ENCODE assay signal across 27 cellular contexts in the genomic region with DNA sequence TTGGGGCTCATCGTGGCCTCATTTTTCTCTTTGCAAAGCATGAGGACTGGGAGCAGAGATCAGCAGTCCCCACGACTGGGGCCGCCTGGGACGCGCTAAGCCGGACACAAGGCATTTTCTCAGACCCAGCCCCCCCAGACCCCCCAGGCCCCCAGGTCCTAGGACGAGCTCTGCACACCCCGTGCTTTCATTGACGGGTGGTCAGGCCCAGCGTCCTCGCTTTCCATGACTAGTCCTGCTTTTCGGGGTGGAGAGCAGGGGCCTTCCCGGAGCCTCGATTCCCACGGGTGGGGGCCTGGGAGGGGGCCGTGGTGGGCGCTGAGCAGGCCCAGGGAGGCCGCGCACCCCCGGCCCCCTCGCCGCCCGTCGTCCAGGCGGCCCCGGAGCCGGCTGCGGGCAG. TPM values are rescaled to one million over a fixed set of nuclear protein-coding genes. Genes with fewer than 3 reads are reported as not detected.
DNase-seq lines count a peak whose midpoint lies in the region; ATAC-seq, FAIRE-seq and TF ChIP-seq lines count a peak whose summit lies in the region.
"Had no signal": no experiment of that assay in that cellular context is flagged by ENCODE, and none has a peak within 500 bp of the region (broad histone marks: within the 10 kb centered on the region; RNA-seq: fewer than 3 reads in every experiment).

No MANE protein-coding gene starts in this region.

- H3K79me1 ChIP-seq in neuronal stem cell (ENCODE audit: low read depth, low read length), result no peaks in the 10 kb centered on the region

- H4K8ac ChIP-seq in neuronal stem cell (ENCODE audit: low read depth, low read length), result no peak overlapping the region

- H3K4me2 ChIP-seq in HepG2 (ENCODE audit: low read depth, low read length), result peak overlapping the region; percentile 85
- H3K4me2 ChIP-seq in neuronal stem cell (ENCODE audit: insufficient read depth, low read length, poor library complexity, severe bottlenecking), result no peak overlapping the region

- no peak overlapping the region for H4K91ac ChIP-seq in neuronal stem cell (ENCODE audit: low read depth, low read length, poor library complexity)

- POLR2A ChIA-PET in HepG2 (lab: Yijun Ruan, JAX), result interaction anchor here (0.9 to 1.0 kb wide), 3 partner anchors 9 to 174 kb away, joined by 3 read pairs; a partner anchor contains a TSS

- TF ChIP-seq RAD21 in HepG2 (CRISPR knock-in tag; IDR thresholded peaks at IDR 0.05), result no peak

- ATAC-seq in left ventricle myocardium superior, result no peak
- no peak for ATAC-seq in heart right ventricle
- ATAC-seq in HepG2, result no peak
- ATAC-seq in upper lobe of right lung, result no peak
- ATAC-seq in HG02981 (IDR thresholded peaks at IDR 0.05; ENCODE audit: unreplicated experiment), result no peak
- ATAC-seq: PC-3 had no signal

- H2AK5ac ChIP-seq in neuronal stem cell (ENCODE audit: low read depth, low read length), result peak overlapping the region; percentile 9

- no peaks in the 10 kb centered on the region for H4K20me1 ChIP-seq in HepG2 (ENCODE audit: insufficient read depth, low read length)

- no peak for FAIRE-seq in HepG2 (lab: Jason Lieb, UNC)
- FAIRE-seq: A204.1, HTR-8/SVneo had no signal

- no peak overlapping the region for H3K23ac ChIP-seq in neuronal stem cell (ENCODE audit: low read depth, low read length, poor library complexity)

- H3K9me3 ChIP-seq in heart right ventricle (peaks cover 0 to 8% (median 0%) of the 10 kb centered on the region in 11 donors), HepG2 (ENCODE audit: low read length) (peaks cover 12% of the 10 kb centered on the region), neuronal stem cell (replicated peaks in 1 of 2; ENCODE audit: control insufficient read depth in 2 of 2, insufficient read depth in 1 of 2, low read depth in 1 of 2, low read length in 2 of 2) (peaks cover 0 to 4% of the 10 kb centered on the region in 2 donors), upper lobe of right lung (no peaks in the 10 kb centered on the region)
- H3K9me3 ChIP-seq: BE2C, MG63 had no signal

- TF ChIP-seq CTCF in heart right ventricle (IDR thresholded peaks at IDR 0.05), result no peak
- TF ChIP-seq CTCF in HepG2 (CRISPR knock-in tag; IDR thresholded peaks at IDR 0.05), result no peak
- TF ChIP-seq CTCF in upper lobe of right lung (IDR thresholded peaks at IDR 0.05), result no peak

- no peak overlapping the region for H2BK12ac ChIP-seq in neuronal stem cell (ENCODE audit: low read length)

- H3K9ac ChIP-seq in HepG2 (ENCODE audit: insufficient read depth, low read depth, low read length) (no peak overlapping the region), neuronal stem cell (ENCODE audit: low read depth, low read length, poor library complexity) (no peak overlapping the region)

- H2AFZ ChIP-seq in HepG2 (ENCODE audit: low read length), result no peak overlapping the region
- peak overlapping the region; percentile 95 for H2AFZ ChIP-seq in neuronal stem cell (ENCODE audit: low read length)

- DNase-seq in left ventricle myocardium superior, result peak; percentile 14
- no peak for DNase-seq in heart right ventricle
- DNase-seq in HepG2 (ENCODE audit: low spot score), result no peak
- DNase-seq in neuronal stem cell (ENCODE audit: low spot score), result no peak
- no peak for DNase-seq in NCI-H2171 treated with DMSO at 0.1 percent for 48 hours (lab: John Stamatoyannopoulos, UW)
- DNase-seq in upper lobe of right lung, result no peak
- DNase-seq in activated CD8-positive, alpha-beta memory T cell treated with anti-CD3 and anti-CD28 coated beads, Interleukin-2, amount 50 U/mL, for 4 hours, result no peak
- DNase-seq: BE2C; CD4-positive, CD25-positive, alpha-beta regulatory T cell; COR-L47; DMS153; GDM1; HFFc6; Kasumi-1; MG63; NCI-H1048; NCI-H1436; NCI-H1930; NCI-H345; NCI-H524 treated with DMSO at 0.1 percent for 48 hours; PC-3; RPMI8226 had no signal

- TF ChIP-seq EP300 in HepG2 (IDR thresholded peaks at IDR 0.05; ENCODE audit: low read depth in 2 of 2, low read length in 2 of 2) (no peak), HepG2 (CRISPR knock-in tag; IDR thresholded peaks at IDR 0.05; ENCODE audit: borderline replicate concordance) (no peak)

- WGBS in heart right ventricle, 2 donors, result 93 to 94% methylated on average over 28 of the region's 28 CpGs
- WGBS in HepG2 (ENCODE audit: low lambda C conversion rate), result 92% methylated on average over 6 of the region's 28 CpGs
- WGBS in neuronal stem cell (ENCODE audit: extremely low coverage in 2 of 2, insufficient read length in 2 of 2, insufficient replicate concordance in 1 of 2), 2 donors, result no CpG with 5 or more reads among the region's 28 CpGs

- no TSS peak for BruUV-seq in HepG2 (replicated peaks; lab: Mats Ljungman, UMichigan)

- no peak for TF ChIP-seq POLR2A in HepG2 (IDR thresholded peaks at IDR 0.05; ENCODE audit: insufficient read depth in 1 of 2, low read depth in 2 of 2, low read length in 2 of 2)

- peak overlapping the region; percentile 59 for H2BK5ac ChIP-seq in neuronal stem cell (ENCODE audit: low read length)

- peak overlapping the region; percentile 4 for H2BK120ac ChIP-seq in neuronal stem cell (ENCODE audit: low read depth, low read length)

- H2BK15ac ChIP-seq in neuronal stem cell (ENCODE audit: low read length), result peak overlapping the region; percentile 13

- H3K4ac ChIP-seq in neuronal stem cell (ENCODE audit: low read length), result no peak overlapping the region

- no peak overlapping the region for H3K14ac ChIP-seq in neuronal stem cell (ENCODE audit: low read length)

- intact Hi-C loops in left ventricle myocardium superior (cut with micrococcal nuclease), result no loop called here
- intact Hi-C loops in heart right ventricle (cut with DNase I), result no loop called here
- intact Hi-C loops in HepG2 (cut with micrococcal nuclease; ENCODE audit: unreplicated experiment), result no loop called here
- intact Hi-C loops in upper lobe of right lung (cut with DNase I), result no loop called here

- H3K27me3 ChIP-seq in heart right ventricle (no peaks in the 10 kb centered on the region), HepG2 (ENCODE audit: control insufficient read depth in 1 of 2, insufficient read depth in 2 of 2, low read length in 2 of 2) (no peaks in the 10 kb centered on the region), neuronal stem cell (ENCODE audit: control insufficient read depth in 3 of 3, insufficient read depth in 3 of 3, low read depth in 1 of 3, low read length in 3 of 3) (peaks cover 0 to 18% (median 0%) of the 10 kb centered on the region in 3 experiments), upper lobe of right lung (no peaks in the 10 kb centered on the region)
- H3K27me3 ChIP-seq: BE2C, MG63 had no signal

- H3K36me3 ChIP-seq in heart right ventricle (no peaks in the 10 kb centered on the region), HepG2 (replicated peaks in 1 of 2; ENCODE audit: control insufficient read depth in 1 of 2, insufficient read depth in 2 of 2, low read length in 2 of 2) (no peaks in the 10 kb centered on the region), neuronal stem cell (replicated peaks in 1 of 2; ENCODE audit: control insufficient read depth in 2 of 2, insufficient read depth in 2 of 2, low read length in 2 of 2) (no peaks in the 10 kb centered on the region), upper lobe of right lung (no peaks in the 10 kb centered on the region)
- H3K36me3 ChIP-seq: BE2C, MG63 had no signal

- H3K18ac ChIP-seq in neuronal stem cell (ENCODE audit: low read length), result peak overlapping the region; percentile 78

- no peak overlapping the region for H3K4me3 ChIP-seq in heart right ventricle
- peak overlapping the region in 1 of 3 experiments; percentile 23; a peak in 1 of 6 replicates for H3K4me3 ChIP-seq in HepG2 (replicated peaks in 1 of 3; ENCODE audit: insufficient read depth in 1 of 3, low read depth in 2 of 3, low read length in 3 of 3)
- H3K4me3 ChIP-seq in neuronal stem cell (ENCODE audit: low read length in 2 of 2), result no peak overlapping the region
- no peak overlapping the region for H3K4me3 ChIP-seq in upper lobe of right lung
- H3K4me3 ChIP-seq: MG63 had no signal

- in situ Hi-C loops in HepG2 (cut with HindIII; ENCODE audit: extremely low pct_ligation_motif_present, low pct_unique_long_range_greater_than_20kb), result no loop called here

- H3K79me2 ChIP-seq in HepG2 (ENCODE audit: insufficient read depth, low read length), result no peaks in the 10 kb centered on the region

- H3K4me1 ChIP-seq in heart right ventricle (peaks cover 0 to 37% (median 4%) of the 10 kb centered on the region in 9 donors), HepG2 (ENCODE audit: insufficient read depth, low read length) (peaks cover 58% of the 10 kb centered on the region), neuronal stem cell (ENCODE audit: control insufficient read depth in 2 of 2, insufficient read depth in 1 of 2, low read depth in 1 of 2, low read length in 2 of 2) (peaks cover 8 to 12% of the 10 kb centered on the region in 2 donors), upper lobe of right lung (no peaks in the 10 kb centered on the region)
- H3K4me1 ChIP-seq: BE2C had no signal

- CTCF ChIA-PET in HepG2 (lab: Yijun Ruan, JAX; ENCODE audit: low intra/inter-chr PET ratio, low total read pairs), result no interaction called here

- H3K27ac ChIP-seq in heart right ventricle (no peak overlapping the region), HepG2 (ENCODE audit: extremely low read length, insufficient read depth, low read length) (peak overlapping the region; percentile 31), neuronal stem cell (replicated peaks; ENCODE audit: low read length) (peak overlapping the region; percentile 82), upper lobe of right lung (no peak overlapping the region)

RNA-seq across cellular contexts. Expression of a gene that starts 10.7 kb away (rescaled TPM):
- total RNA-seq in left ventricle myocardium superior (not detected), heart right ventricle (under 1 TPM in 6 of 10 donors, not detected in 4; 0.12 to 0.23 (median 0.15) TPM), HepG2 (2016; rRNA removed; fragmentation: Illumina TruSeq; extraction: Trizol) (0.14 and 0.58 TPM in 2 replicates), upper lobe of right lung (not detected)
- polyA plus RNA-seq in heart right ventricle (under 1 TPM; 0.03 to 0.59 TPM), HepG2 (2011; rRNA removed) (0.13 and 0.26 TPM in 2 replicates)
- total RNA-seq in HepG2 (2016; cell fraction: cytosol; rRNA removed; fragmentation: Illumina TruSeq; extraction: Trizol; ENCODE audit: low read depth), result 0.10 and 0.18 TPM in 2 replicates
- 0.09 and 0.74 TPM in 2 replicates for total RNA-seq in HepG2 (2016; cell fraction: insoluble cytoplasmic fraction; rRNA removed; fragmentation: Illumina TruSeq; extraction: Trizol)
- 0.17 and 0.31 TPM in 2 replicates for total RNA-seq in HepG2 (2016; cell fraction: membrane; rRNA removed; fragmentation: Illumina TruSeq; extraction: Trizol)
- 0.47 and 1.4 TPM in 2 replicates for total RNA-seq in HepG2 (2016; cell fraction: nucleus; rRNA removed; fragmentation: Illumina TruSeq; extraction: Trizol)
- 0.11 TPM in 1 of 2 replicates, not detected in the other for polyA plus RNA-seq in HepG2 (2011; cell fraction: cytosol; rRNA removed)
- polyA plus RNA-seq in HepG2 (2011; cell fraction: nucleus; rRNA removed), result 0.31 and 1.3 TPM in 2 replicates
- 0.04 TPM in 1 of 2 replicates, not detected in the other for polyA plus RNA-seq in HepG2 (2012)
- polyA plus RNA-seq in HepG2 (2016; cell fraction: cytosol; fragmentation: Illumina TruSeq; extraction: Trizol; ENCODE audit: low read depth), result 0.09 and 0.12 TPM in 2 replicates
- polyA plus RNA-seq in HepG2 (2016; cell fraction: insoluble cytoplasmic fraction; fragmentation: Illumina TruSeq; extraction: Trizol; ENCODE audit: low read depth), result 0.21 and 0.39 TPM in 2 replicates
- 0.22 TPM in 2 replicates for polyA plus RNA-seq in HepG2 (2016; cell fraction: membrane; fragmentation: Illumina TruSeq; extraction: Trizol; ENCODE audit: low read depth)
- 1.7 and 3.1 TPM in 2 replicates for polyA plus RNA-seq in HepG2 (2016; cell fraction: nucleus; fragmentation: Illumina TruSeq; extraction: Trizol; ENCODE audit: insufficient read depth, low read depth)
- 0.16 TPM in 1 of 2 replicates, not detected in the other for polyA minus RNA-seq in HepG2 (2011; rRNA and poly(A)+ RNA removed; ENCODE audit: low replicate concordance)
- not detected in 2 replicates for polyA minus RNA-seq in HepG2 (2011; cell fraction: cytosol; rRNA and poly(A)+ RNA removed)
- 0.12 and 0.39 TPM in 2 replicates for polyA minus RNA-seq in HepG2 (2011; cell fraction: nucleus; rRNA and poly(A)+ RNA removed)
- 0.06 TPM for polyA plus RNA-seq in neuronal stem cell (2013, experiment 1 of 2)
- 0.01 TPM for polyA plus RNA-seq in neuronal stem cell (2013, experiment 2 of 2)
- total RNA-seq: CD4-positive, CD25-positive, alpha-beta regulatory T cell; Daoy; H7; HFFc6; PC-3 had no signal
- polyA plus RNA-seq: CD4-positive, CD25-positive, alpha-beta regulatory T cell had no signal

Comparison
In these comparisons a context has a peak if more than half of its experiments do, and no peak if none do; other contexts are left out.
1. H3K27ac ChIP-seq: peak in HepG2 (single experiment) and neuronal stem cell (single experiment); none in heart right ventricle (0 of 10) and upper lobe of right lung (single experiment).